Comparison of ENCODE assay signal across 8 cellular contexts in the genomic region with DNA sequence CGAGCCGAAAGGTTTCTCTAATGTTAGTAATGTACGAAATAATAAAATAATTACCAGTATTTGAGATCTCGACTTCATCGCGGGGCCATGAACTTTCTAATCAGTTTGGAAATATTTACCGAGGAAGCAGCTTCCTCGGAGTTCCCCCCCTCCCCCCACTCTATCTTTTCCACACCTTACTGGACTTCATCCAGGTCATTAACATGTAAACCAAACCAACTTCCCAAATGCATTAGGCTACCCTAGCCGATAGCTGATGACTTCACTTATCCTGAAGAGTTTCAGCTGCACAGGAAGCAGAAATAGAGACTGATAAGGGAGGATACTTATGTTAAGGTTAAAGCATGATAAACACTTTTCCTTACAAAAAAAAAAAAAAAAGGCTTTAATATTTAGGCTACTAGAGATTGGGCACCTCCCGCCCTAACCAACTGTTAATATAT. TPM values are rescaled to one million over a fixed set of nuclear protein-coding genes. Genes with fewer than 3 reads are reported as not detected.
A peak's percentile ranks its signal among the peaks of the same experiment; 100 is the strongest.
DNase-seq lines count a peak whose midpoint lies in the region; ATAC-seq and TF ChIP-seq lines count a peak whose summit lies in the region.

No MANE protein-coding gene starts in this region.

- no peak for TF ChIP-seq CTCF in GM12864 (IDR thresholded peaks at IDR 0.05; ENCODE audit: low read depth, low read length, missing control alignments)
- TF ChIP-seq CTCF in OCI-LY7 (conservative IDR thresholded peaks at IDR 0.05; ENCODE audit: low read length): 0 out of 2 replicates have a peak, but pooled peaks have one; percentile 7
- no peak for TF ChIP-seq CTCF in endothelial cell (IDR thresholded peaks at IDR 0.05; ENCODE audit: unreplicated experiment)
- no peak for TF ChIP-seq CTCF in osteocyte (IDR thresholded peaks at IDR 0.05)

- H3K9me3 ChIP-seq in OCI-LY7 (ENCODE audit: low read length): no peaks in the 10 kb centered on the region
- H3K9me3 ChIP-seq in effector memory CD4-positive, alpha-beta T cell (ENCODE audit: control insufficient read depth, low read length): no peaks in the 10 kb centered on the region

- H3K4me3 ChIP-seq in GM12864 (ENCODE audit: low read depth, low read length): peak overlapping the region; percentile 89
- peak overlapping the region; percentile 73 for H3K4me3 ChIP-seq in OCI-LY7 (ENCODE audit: low read depth, low read length, poor library complexity, severe bottlenecking)
- H3K4me3 ChIP-seq in effector memory CD4-positive, alpha-beta T cell (ENCODE audit: insufficient read depth, low read depth, low read length, poor library complexity, severe bottlenecking): no peak overlapping the region

- DNase-seq in GM12864 (ENCODE audit: low read depth) (no peak), OCI-LY7 (ENCODE audit: low spot score) (no peak), endothelial cell (ENCODE audit: low spot score) (no peak), osteocyte (ENCODE audit: extremely low spot score, unreplicated experiment) (no peak), HPDE6-E6E7 (ENCODE audit: extremely low spot score) (no peak), NCI-H1930 (lab: John Stamatoyannopoulos, UW) (no peak)
- DNase-seq in effector memory CD4-positive, alpha-beta T cell: no peak

- H3K4me1 Mint-ChIP-seq in endothelial cell (ENCODE audit: unreplicated experiment): peaks cover 36% of the 10 kb centered on the region
- peaks cover 24% of the 10 kb centered on the region for H3K4me1 Mint-ChIP-seq in osteocyte (ENCODE audit: unreplicated experiment)

- H3K36me3 ChIP-seq in OCI-LY7 (ENCODE audit: insufficient read depth, low read length): no peaks in the 10 kb centered on the region
- H3K36me3 ChIP-seq in effector memory CD4-positive, alpha-beta T cell (ENCODE audit: control insufficient read depth, insufficient read depth, low read length): no peaks in the 10 kb centered on the region

- H3K4me2 ChIP-seq in OCI-LY7 (ENCODE audit: low read length): peak overlapping the region; percentile 88

- H3K9me3 Mint-ChIP-seq in endothelial cell (ENCODE audit: unreplicated experiment) (no peaks in the 10 kb centered on the region), osteocyte (ENCODE audit: unreplicated experiment) (no peaks in the 10 kb centered on the region)

- peaks cover 11% of the 10 kb centered on the region for H3K27me3 ChIP-seq in effector memory CD4-positive, alpha-beta T cell (replicated peaks; ENCODE audit: control insufficient read depth, insufficient read depth, low read length, poor library complexity, severe bottlenecking)

- H3K36me3 Mint-ChIP-seq in endothelial cell (ENCODE audit: low read depth, unreplicated experiment) (peaks cover 6% of the 10 kb centered on the region), osteocyte (ENCODE audit: unreplicated experiment) (no peaks in the 10 kb centered on the region)

- peaks cover 35% of the 10 kb centered on the region for H3K4me1 ChIP-seq in OCI-LY7 (ENCODE audit: insufficient read depth, low read length, poor library complexity, severe bottlenecking)
- H3K4me1 ChIP-seq in effector memory CD4-positive, alpha-beta T cell (ENCODE audit: control insufficient read depth, insufficient read depth, low read length, poor library complexity, severe bottlenecking): peaks cover 9% of the 10 kb centered on the region

- ATAC-seq in GM19452 (IDR thresholded peaks at IDR 0.05; ENCODE audit: unreplicated experiment): no peak

- peak overlapping the region; percentile 99 for H3K4me3 Mint-ChIP-seq in endothelial cell (ENCODE audit: unreplicated experiment)
- H3K4me3 Mint-ChIP-seq in osteocyte (ENCODE audit: unreplicated experiment): peak overlapping the region; percentile 95

- H3K27ac ChIP-seq in OCI-LY7 (ENCODE audit: low read depth, low read length, poor library complexity, severe bottlenecking): no peak overlapping the region
- no peak overlapping the region for H3K27ac ChIP-seq in effector memory CD4-positive, alpha-beta T cell (ENCODE audit: insufficient read depth, low read length, poor library complexity, severe bottlenecking)

- CTCF ChIA-PET in OCI-LY7 (lab: Charles Lee; ENCODE audit: unreplicated experiment): interaction anchor here (0.6 kb wide), 1 partner anchor 209 kb away, joined by 5 read pairs; no protein-coding TSS in a partner anchor

- intact Hi-C loops in OCI-LY7 (cut with micrococcal nuclease; ENCODE audit: unreplicated experiment): loop anchor here (5.0 kb wide), 2 partner anchors 617 to 1523 kb away; partner anchors contain the start of genes CETN3 and TMEM161B

- peaks cover 11% of the 10 kb centered on the region for H3K27me3 Mint-ChIP-seq in endothelial cell (ENCODE audit: unreplicated experiment)
- H3K27me3 Mint-ChIP-seq in osteocyte (ENCODE audit: unreplicated experiment): no peaks in the 10 kb centered on the region

- H3K9me2 ChIP-seq in OCI-LY7 (ENCODE audit: insufficient read depth, low read length): no peaks in the 10 kb centered on the region

- POLR2A ChIA-PET in OCI-LY7 (lab: Charles Lee): interaction anchor here (0.5 to 3.9 kb wide), 15 partner anchors 9 to 168 kb away, joined by 3 to 16 read pairs (median 4); no protein-coding TSS in a partner anchor

- BruUV-seq in OCI-LY7 (replicated peaks; lab: Mats Ljungman, UMichigan): no TSS peak

- peaks cover 6% of the 10 kb centered on the region; the same call in 1 of the 2 replicates for H4K20me1 ChIP-seq in OCI-LY7 (ENCODE audit: insufficient read depth, low read length)

- peak overlapping the region; percentile 83; the same call in 1 of the 2 replicates for H2AFZ ChIP-seq in OCI-LY7 (ENCODE audit: low read length)

- H3K79me2 ChIP-seq in OCI-LY7 (ENCODE audit: insufficient read depth, low read depth, low read length): peaks cover 24% of the 10 kb centered on the region; the same call in 1 of the 2 replicates

- H3K27ac Mint-ChIP-seq in endothelial cell (ENCODE audit: unreplicated experiment): peak overlapping the region; percentile 94
- H3K27ac Mint-ChIP-seq in osteocyte (ENCODE audit: unreplicated experiment): peak overlapping the region; percentile 96

RNA-seq across cellular contexts. Expression of gene MEF2C, which starts 1.5 kb away (rescaled TPM):
- total RNA-seq in OCI-LY7 (2014; rRNA removed; shearing (Covaris generic)): 5.5 and 9.5 TPM in 2 replicates
- total RNA-seq in OCI-LY7 (2022): 57.6 and 58.7 TPM in 2 replicates
- total RNA-seq in endothelial cell (ENCODE audit: unreplicated experiment): 134 TPM
- total RNA-seq in osteocyte: 9.4 and 9.9 TPM in 2 replicates
